ENCODE assay signal across 1 cellular context in the genomic region with DNA sequence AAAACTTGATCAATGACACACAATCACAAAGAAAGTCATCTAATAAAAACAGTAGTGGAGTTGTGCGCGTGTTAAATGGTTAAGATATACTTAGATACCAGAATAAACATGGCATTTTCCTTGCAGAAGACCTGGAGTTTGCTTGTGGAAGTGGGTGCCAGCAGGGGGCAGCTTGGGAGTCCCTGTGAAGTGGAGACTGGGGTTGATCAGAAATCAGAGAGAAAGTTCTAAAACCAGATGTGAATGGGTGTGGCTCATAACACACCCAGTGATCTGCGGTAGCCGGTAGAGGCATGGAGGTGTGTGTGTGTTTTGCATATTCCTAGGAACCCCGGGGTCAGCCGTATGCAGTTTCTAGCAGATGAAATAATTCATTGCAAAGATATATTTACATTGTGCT.
TF ChIP-seq lines count a peak whose summit lies in the region.

No MANE protein-coding gene starts in this region.

TF ChIP-seq in GM23338, 12 proteins besides CTCF, POLR2A, EP300 and RAD21 (continued from another document):
- TF ChIP-seq REST (IDR thresholded peaks at IDR 0.05; ENCODE audit: unreplicated experiment) (no peak), NANOG (IDR thresholded peaks at IDR 0.05; ENCODE audit: borderline replicate concordance) (no peak), CREB1 (CRISPR knock-in tag; IDR thresholded peaks at IDR 0.05; ENCODE audit: low read depth) (no peak)
- TF ChIP-seq, protein P1, sequence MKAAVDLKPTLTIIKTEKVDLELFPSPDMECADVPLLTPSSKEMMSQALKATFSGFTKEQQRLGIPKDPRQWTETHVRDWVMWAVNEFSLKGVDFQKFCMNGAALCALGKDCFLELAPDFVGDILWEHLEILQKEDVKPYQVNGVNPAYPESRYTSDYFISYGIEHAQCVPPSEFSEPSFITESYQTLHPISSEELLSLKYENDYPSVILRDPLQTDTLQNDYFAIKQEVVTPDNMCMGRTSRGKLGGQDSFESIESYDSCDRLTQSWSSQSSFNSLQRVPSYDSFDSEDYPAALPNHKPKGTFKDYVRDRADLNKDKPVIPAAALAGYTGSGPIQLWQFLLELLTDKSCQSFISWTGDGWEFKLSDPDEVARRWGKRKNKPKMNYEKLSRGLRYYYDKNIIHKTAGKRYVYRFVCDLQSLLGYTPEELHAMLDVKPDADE (IDR thresholded peaks at IDR 0.05), result no peak
TF ChIP-seq in GM23338: peak in this region for 0.
